In the genomic region with DNA sequence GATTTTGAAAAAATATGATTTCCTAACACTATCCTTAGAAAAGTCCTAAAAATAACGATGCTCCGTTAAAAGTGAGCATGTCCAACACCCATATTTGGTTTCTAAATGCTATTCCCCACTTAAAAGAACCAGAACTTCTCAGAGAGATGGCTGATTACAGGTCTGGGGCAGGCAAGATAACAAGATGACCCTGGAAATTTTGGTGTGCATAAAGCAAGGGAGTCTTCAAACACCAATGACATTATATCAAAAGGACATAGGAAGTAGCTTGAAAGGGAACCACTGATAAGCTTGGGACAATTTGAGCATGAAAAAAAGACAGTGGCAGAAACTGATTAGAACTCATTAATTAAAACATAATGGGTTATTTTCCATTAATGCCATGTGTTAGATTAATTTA, we compare ENCODE assay signal across 1 cellular context.
TF ChIP-seq lines count a peak whose summit lies in the region.

No MANE protein-coding gene starts in this region.

TF ChIP-seq in SK-N-SH treated with all-trans-retinoic acid at 6 μM for 48 hours, 23 proteins besides CTCF, POLR2A, EP300 and RAD21 (continued from another document):
- TF ChIP-seq, protein P1, sequence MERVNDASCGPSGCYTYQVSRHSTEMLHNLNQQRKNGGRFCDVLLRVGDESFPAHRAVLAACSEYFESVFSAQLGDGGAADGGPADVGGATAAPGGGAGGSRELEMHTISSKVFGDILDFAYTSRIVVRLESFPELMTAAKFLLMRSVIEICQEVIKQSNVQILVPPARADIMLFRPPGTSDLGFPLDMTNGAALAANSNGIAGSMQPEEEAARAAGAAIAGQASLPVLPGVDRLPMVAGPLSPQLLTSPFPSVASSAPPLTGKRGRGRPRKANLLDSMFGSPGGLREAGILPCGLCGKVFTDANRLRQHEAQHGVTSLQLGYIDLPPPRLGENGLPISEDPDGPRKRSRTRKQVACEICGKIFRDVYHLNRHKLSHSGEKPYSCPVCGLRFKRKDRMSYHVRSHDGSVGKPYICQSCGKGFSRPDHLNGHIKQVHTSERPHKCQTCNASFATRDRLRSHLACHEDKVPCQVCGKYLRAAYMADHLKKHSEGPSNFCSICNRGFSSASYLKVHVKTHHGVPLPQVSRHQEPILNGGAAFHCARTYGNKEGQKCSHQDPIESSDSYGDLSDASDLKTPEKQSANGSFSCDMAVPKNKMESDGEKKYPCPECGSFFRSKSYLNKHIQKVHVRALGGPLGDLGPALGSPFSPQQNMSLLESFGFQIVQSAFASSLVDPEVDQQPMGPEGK (CRISPR knock-in tag; IDR thresholded peaks at IDR 0.05; ENCODE audit: borderline replicate concordance) = no peak
- no peak for TF ChIP-seq ZNF565 (CRISPR knock-in tag; conservative IDR thresholded peaks at IDR 0.05; ENCODE audit: low read depth)
- TF ChIP-seq, protein P2, sequence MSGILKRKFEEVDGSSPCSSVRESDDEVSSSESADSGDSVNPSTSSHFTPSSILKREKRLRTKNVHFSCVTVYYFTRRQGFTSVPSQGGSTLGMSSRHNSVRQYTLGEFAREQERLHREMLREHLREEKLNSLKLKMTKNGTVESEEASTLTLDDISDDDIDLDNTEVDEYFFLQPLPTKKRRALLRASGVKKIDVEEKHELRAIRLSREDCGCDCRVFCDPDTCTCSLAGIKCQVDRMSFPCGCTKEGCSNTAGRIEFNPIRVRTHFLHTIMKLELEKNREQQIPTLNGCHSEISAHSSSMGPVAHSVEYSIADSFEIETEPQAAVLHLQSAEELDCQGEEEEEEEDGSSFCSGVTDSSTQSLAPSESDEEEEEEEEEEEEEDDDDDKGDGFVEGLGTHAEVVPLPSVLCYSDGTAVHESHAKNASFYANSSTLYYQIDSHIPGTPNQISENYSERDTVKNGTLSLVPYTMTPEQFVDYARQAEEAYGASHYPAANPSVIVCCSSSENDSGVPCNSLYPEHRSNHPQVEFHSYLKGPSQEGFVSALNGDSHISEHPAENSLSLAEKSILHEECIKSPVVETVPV (CRISPR knock-in tag; IDR thresholded peaks at IDR 0.05) = no peak
- no peak for TF ChIP-seq SNAI2 (CRISPR knock-in tag; IDR thresholded peaks at IDR 0.05)
